22 cellular contexts compared by ENCODE assay signal in the genomic region with DNA sequence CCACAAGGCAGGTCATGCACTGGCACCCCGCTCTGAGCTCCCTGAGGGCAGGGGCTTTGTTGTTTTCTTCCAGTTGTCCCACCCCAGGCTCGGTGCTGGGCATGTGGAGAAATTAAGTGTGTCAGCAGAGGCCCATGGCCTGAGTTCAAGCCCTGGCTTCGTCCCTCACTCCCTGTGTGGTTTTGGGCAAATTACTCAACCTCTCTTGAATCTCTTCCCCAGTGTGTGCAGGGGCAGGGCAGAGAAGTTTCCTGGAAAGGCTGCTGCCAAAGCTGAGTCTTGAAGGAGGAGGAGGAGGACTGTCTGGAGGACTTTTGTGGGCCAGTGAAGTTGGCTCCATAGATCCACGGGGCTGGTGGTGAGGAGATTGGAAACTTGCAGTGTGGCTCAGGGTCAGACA.
A peak's percentile ranks its signal among the peaks of the same experiment; 100 is the strongest.
DNase-seq lines count a peak whose midpoint lies in the region; ATAC-seq and TF ChIP-seq lines count a peak whose summit lies in the region.
"Had no signal": no experiment of that assay in that cellular context is flagged by ENCODE, and none has a peak within 500 bp of the region (broad histone marks: within the 10 kb centered on the region; RNA-seq: fewer than 3 reads in every experiment).

No MANE protein-coding gene starts in this region.

- H3K4me3 Mint-ChIP-seq in stimulated activated effector memory CD8-positive, alpha-beta T cell treated with anti-CD3 and anti-CD28 coated beads, Interleukin-12 subunit alpha, Interleukin-12 subunit beta, amount 100 ng/mL, for 72 hours: no peak overlapping the region
- H3K4me3 Mint-ChIP-seq: CD4-positive, alpha-beta memory T cell had no signal

- 93% methylated on average over 4 of the region's 4 CpGs for WGBS in mammary epithelial cell (ENCODE audit: low coverage, missing lambda C conversion rate)

- no peaks in the 10 kb centered on the region for H4K20me1 ChIP-seq in osteoblast (ENCODE audit: insufficient read depth, low read length)
- no peaks in the 10 kb centered on the region for H4K20me1 ChIP-seq in mammary epithelial cell (ENCODE audit: insufficient read depth, low read length)

- CTCF ChIA-PET in mammary epithelial cell (lab: Charles Lee; ENCODE audit: low non-redundant PET): no interaction called here

- in situ Hi-C loops in mammary epithelial cell (cut with MboI; ENCODE audit: low sequenced_read_pairs in 2 of 2): no loop called here

- H3K4me2 ChIP-seq in osteoblast (ENCODE audit: insufficient read depth, low read length) (no peak overlapping the region), mammary epithelial cell (ENCODE audit: insufficient read depth, low read depth, low read length) (no peak overlapping the region)

- no peaks in the 10 kb centered on the region for H3K9me3 Mint-ChIP-seq in stimulated activated effector memory CD8-positive, alpha-beta T cell treated with anti-CD3 and anti-CD28 coated beads, Interleukin-12 subunit alpha, Interleukin-12 subunit beta, amount 100 ng/mL, for 72 hours

- ATAC-seq in Right ventricle myocardium superior (ENCODE audit: poor library complexity): no peak
- ATAC-seq in stimulated activated effector memory CD8-positive, alpha-beta T cell treated with anti-CD3 and anti-CD28 coated beads, Interleukin-12 subunit alpha, Interleukin-12 subunit beta, amount 100 ng/mL, for 72 hours: no peak
- ATAC-seq: GM12878, PC-3 had no signal

- peak overlapping the region; percentile 9 for H2AFZ ChIP-seq in osteoblast (ENCODE audit: low read length)
- no peak overlapping the region for H2AFZ ChIP-seq in mammary epithelial cell (ENCODE audit: low read depth, low read length)

- H3K4me3 ChIP-seq in right atrium auricular region: no peak overlapping the region
- H3K4me3 ChIP-seq in osteoblast (ENCODE audit: insufficient read depth, low read length): no peak overlapping the region
- H3K4me3 ChIP-seq in mammary epithelial cell (replicated peaks in 1 of 3; ENCODE audit: insufficient read depth in 1 of 3, low read depth in 2 of 3, low read length in 3 of 3): no peak overlapping the region
- H3K4me3 ChIP-seq: GM12878 had no signal

- no peaks in the 10 kb centered on the region for H3K36me3 Mint-ChIP-seq in stimulated activated effector memory CD8-positive, alpha-beta T cell treated with anti-CD3 and anti-CD28 coated beads, Interleukin-12 subunit alpha, Interleukin-12 subunit beta, amount 100 ng/mL, for 72 hours
- H3K36me3 Mint-ChIP-seq: CD4-positive, alpha-beta memory T cell had no signal

- H3K4me1 ChIP-seq in right atrium auricular region (peaks cover 0 to 13% of the 10 kb centered on the region in 2 donors), osteoblast (ENCODE audit: insufficient read depth, low read length) (peaks cover 33% of the 10 kb centered on the region), mammary epithelial cell (ENCODE audit: insufficient read depth, low read length) (peaks cover 24% of the 10 kb centered on the region)
- H3K4me1 ChIP-seq: BE2C had no signal

- H3K9ac ChIP-seq in mammary epithelial cell (ENCODE audit: insufficient read depth, low read length): no peak overlapping the region

- no peak overlapping the region for H3K27ac Mint-ChIP-seq in stimulated activated effector memory CD8-positive, alpha-beta T cell treated with anti-CD3 and anti-CD28 coated beads, Interleukin-12 subunit alpha, Interleukin-12 subunit beta, amount 100 ng/mL, for 72 hours
- H3K27ac Mint-ChIP-seq: CD4-positive, alpha-beta memory T cell had no signal

- H3K79me2 ChIP-seq in osteoblast (ENCODE audit: insufficient read depth, low read length) (no peaks in the 10 kb centered on the region), mammary epithelial cell (ENCODE audit: insufficient read depth, low read length) (no peaks in the 10 kb centered on the region)

- TF ChIP-seq CTCF in right atrium auricular region (IDR thresholded peaks at IDR 0.05) (no peak), osteoblast (IDR thresholded peaks at IDR 0.05; ENCODE audit: extremely low read depth, low read depth, low read length) (no peak), mammary epithelial cell (conservative IDR thresholded peaks at IDR 0.05 in 1 of 2, IDR thresholded peaks at IDR 0.05 in 1 of 2; ENCODE audit: extremely low read depth in 1 of 2, insufficient read depth in 1 of 2, low read depth in 1 of 2, low read length in 2 of 2) (no peak)

- H3K4me1 Mint-ChIP-seq in stimulated activated effector memory CD8-positive, alpha-beta T cell treated with anti-CD3 and anti-CD28 coated beads, Interleukin-12 subunit alpha, Interleukin-12 subunit beta, amount 100 ng/mL, for 72 hours: no peaks in the 10 kb centered on the region
- H3K4me1 Mint-ChIP-seq: CD4-positive, alpha-beta memory T cell had no signal

- no TSS peak for BruUV-seq in mammary epithelial cell (replicated peaks; lab: Mats Ljungman, UMichigan)

- H3K27ac ChIP-seq in right atrium auricular region (no peak overlapping the region), osteoblast (ENCODE audit: low read depth, low read length) (peak overlapping the region; percentile 86), mammary epithelial cell (ENCODE audit: insufficient read depth, low read depth, low read length) (no peak overlapping the region)
- H3K27ac ChIP-seq: 22Rv1, HL-60 had no signal

- H3K36me3 ChIP-seq in right atrium auricular region: no peaks in the 10 kb centered on the region
- H3K36me3 ChIP-seq in osteoblast (ENCODE audit: insufficient read depth, low read length): no peaks in the 10 kb centered on the region
- no peaks in the 10 kb centered on the region for H3K36me3 ChIP-seq in mammary epithelial cell (ENCODE audit: insufficient read depth, low read length)
- H3K36me3 ChIP-seq: BE2C had no signal

- intact Hi-C loops in Right ventricle myocardium superior (cut with DNase I): no loop called here
- intact Hi-C loops in mammary epithelial cell (cut with micrococcal nuclease): no loop called here

- H3K9me3 ChIP-seq in right atrium auricular region: no peaks in the 10 kb centered on the region
- no peaks in the 10 kb centered on the region for H3K9me3 ChIP-seq in osteoblast (ENCODE audit: low read depth, low read length)
- no peaks in the 10 kb centered on the region for H3K9me3 ChIP-seq in mammary epithelial cell (replicated peaks; ENCODE audit: insufficient read depth, low read length)
- H3K9me3 ChIP-seq: BE2C had no signal

- H3K27me3 ChIP-seq in right atrium auricular region: no peaks in the 10 kb centered on the region
- no peaks in the 10 kb centered on the region for H3K27me3 ChIP-seq in osteoblast (ENCODE audit: insufficient read depth, low read length)
- H3K27me3 ChIP-seq in mammary epithelial cell (ENCODE audit: insufficient read depth, low read length): no peaks in the 10 kb centered on the region

- peak; percentile 54 for DNase-seq in Right ventricle myocardium superior
- DNase-seq in right atrium auricular region (ENCODE audit: low spot score): no peak
- DNase-seq in NCI-H226: peak; percentile 21
- peak; percentile 38 for DNase-seq in fibroblast of peridontal ligament (ENCODE audit: extremely low read depth)
- DNase-seq in osteoblast (ENCODE audit: insufficient read length, low spot score, missing footprints): no peak
- DNase-seq in SK-N-DZ (ENCODE audit: low spot score): no peak
- DNase-seq in stimulated activated effector memory CD8-positive, alpha-beta T cell treated with anti-CD3 and anti-CD28 coated beads, Interleukin-12 subunit alpha, Interleukin-12 subunit beta, amount 100 ng/mL, for 72 hours (ENCODE audit: low spot score in 2 of 2): no peak
- no peak for DNase-seq in mammary epithelial cell
- DNase-seq: BE2C; CD4-positive, alpha-beta memory T cell; DMS153; GF-D8; Kasumi-1; NCI-H1105 treated with DMSO at 0.1 percent for 48 hours; NCI-H1694; NCI-H345; NCI-H526; PC-3; RPMI8226 had no signal

- dilution Hi-C loops in mammary epithelial cell (cut with HindIII; ENCODE audit: low sequenced_read_pairs): no loop called here

Comparison
In these comparisons a context has a peak if more than half of its experiments do, and no peak if none do; other contexts are left out.
1. DNase-seq: peak in Right ventricle myocardium superior (single experiment), NCI-H226 (single experiment) and fibroblast of peridontal ligament (single experiment); none in right atrium auricular region (single experiment), osteoblast (single experiment), SK-N-DZ (single experiment), stimulated activated effector memory CD8-positive, alpha-beta T cell treated with anti-CD3 and anti-CD28 coated beads, Interleukin-12 subunit alpha, Interleukin-12 subunit beta, amount 100 ng/mL, for 72 hours (0 of 2) and mammary epithelial cell (single experiment).